Comparison of ENCODE assay signal across 1 cellular context in the genomic region with DNA sequence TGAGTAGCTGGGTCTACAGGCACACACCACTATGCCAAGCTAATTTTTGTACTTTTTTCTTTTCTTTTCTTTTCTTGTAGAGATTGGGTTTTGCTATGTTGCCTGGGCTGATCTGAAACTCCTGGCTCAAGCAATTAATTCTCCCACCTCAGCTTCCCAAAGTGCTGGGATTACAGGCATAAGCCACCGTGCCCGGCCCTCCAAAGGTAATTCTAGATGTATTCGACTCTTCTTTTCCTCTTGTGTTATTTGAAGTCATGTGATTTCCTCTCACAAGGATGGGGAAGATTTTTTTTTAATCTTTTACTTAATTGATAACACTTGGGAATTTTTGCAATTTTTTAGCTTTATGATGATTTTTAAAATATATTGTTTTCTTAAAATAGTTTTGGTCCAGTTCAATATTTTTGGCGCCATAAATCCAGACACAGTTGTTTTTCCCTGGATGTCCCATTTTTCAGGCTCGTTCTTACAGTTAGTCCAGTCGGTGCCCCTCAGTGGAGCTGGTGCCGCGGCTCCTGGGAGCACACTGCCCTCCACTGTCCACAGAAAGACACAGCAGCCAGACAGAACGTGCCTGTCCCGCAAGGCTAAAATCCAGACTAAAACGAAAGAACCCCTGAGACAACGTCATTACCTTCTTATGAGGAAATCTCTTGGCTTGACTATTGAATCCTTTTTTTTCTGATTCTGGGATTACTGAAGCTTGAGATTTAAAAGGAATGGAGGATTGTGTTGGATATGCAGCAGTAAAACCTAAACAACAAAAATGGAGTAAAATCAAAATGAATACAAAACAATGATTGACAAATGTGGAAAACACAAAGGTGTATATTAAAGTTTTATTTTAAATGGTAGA.
TF ChIP-seq lines count a peak whose summit lies in the region.

No MANE protein-coding gene starts in this region.

TF ChIP-seq in GM12878, 131 proteins besides CTCF, POLR2A, EP300 and RAD21 (continued from another document and continues in another):
- TF ChIP-seq BCLAF1 (IDR thresholded peaks at IDR 0.05), result no peak
- TF ChIP-seq, protein P1, sequence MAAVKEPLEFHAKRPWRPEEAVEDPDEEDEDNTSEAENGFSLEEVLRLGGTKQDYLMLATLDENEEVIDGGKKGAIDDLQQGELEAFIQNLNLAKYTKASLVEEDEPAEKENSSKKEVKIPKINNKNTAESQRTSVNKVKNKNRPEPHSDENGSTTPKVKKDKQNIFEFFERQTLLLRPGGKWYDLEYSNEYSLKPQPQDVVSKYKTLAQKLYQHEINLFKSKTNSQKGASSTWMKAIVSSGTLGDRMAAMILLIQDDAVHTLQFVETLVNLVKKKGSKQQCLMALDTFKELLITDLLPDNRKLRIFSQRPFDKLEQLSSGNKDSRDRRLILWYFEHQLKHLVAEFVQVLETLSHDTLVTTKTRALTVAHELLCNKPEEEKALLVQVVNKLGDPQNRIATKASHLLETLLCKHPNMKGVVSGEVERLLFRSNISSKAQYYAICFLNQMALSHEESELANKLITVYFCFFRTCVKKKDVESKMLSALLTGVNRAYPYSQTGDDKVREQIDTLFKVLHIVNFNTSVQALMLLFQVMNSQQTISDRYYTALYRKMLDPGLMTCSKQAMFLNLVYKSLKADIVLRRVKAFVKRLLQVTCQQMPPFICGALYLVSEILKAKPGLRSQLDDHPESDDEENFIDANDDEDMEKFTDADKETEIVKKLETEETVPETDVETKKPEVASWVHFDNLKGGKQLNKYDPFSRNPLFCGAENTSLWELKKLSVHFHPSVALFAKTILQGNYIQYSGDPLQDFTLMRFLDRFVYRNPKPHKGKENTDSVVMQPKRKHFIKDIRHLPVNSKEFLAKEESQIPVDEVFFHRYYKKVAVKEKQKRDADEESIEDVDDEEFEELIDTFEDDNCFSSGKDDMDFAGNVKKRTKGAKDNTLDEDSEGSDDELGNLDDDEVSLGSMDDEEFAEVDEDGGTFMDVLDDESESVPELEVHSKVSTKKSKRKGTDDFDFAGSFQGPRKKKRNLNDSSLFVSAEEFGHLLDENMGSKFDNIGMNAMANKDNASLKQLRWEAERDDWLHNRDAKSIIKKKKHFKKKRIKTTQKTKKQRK (IDR thresholded peaks at IDR 0.05; ENCODE audit: low read depth, low read length), result no peak
- no peak for TF ChIP-seq CBX5 (IDR thresholded peaks at IDR 0.05; ENCODE audit: low read depth)
- TF ChIP-seq MAX (IDR thresholded peaks at IDR 0.05; ENCODE audit: low read depth, low read length), result peak; percentile 46; the same call in 1 of the 2 replicates
- TF ChIP-seq RFX5 (IDR thresholded peaks at IDR 0.05; ENCODE audit: low read depth, low read length), result no peak
- no peak for TF ChIP-seq TAF1 (IDR thresholded peaks at IDR 0.05; ENCODE audit: borderline replicate concordance, low read depth, low read length)
- TF ChIP-seq ASH2L (IDR thresholded peaks at IDR 0.05; ENCODE audit: borderline replicate concordance, low read depth), result no peak
- no peak for TF ChIP-seq MTA2 (IDR thresholded peaks at IDR 0.05; ENCODE audit: low read depth)
- no peak for TF ChIP-seq TCF12 (IDR thresholded peaks at IDR 0.05; ENCODE audit: low read depth, low read length)
- no peak for TF ChIP-seq FOXK2 (IDR thresholded peaks at IDR 0.05)
- TF ChIP-seq GABPA (IDR thresholded peaks at IDR 0.05; ENCODE audit: low read depth), result no peak
- no peak for TF ChIP-seq ZNF687 (IDR thresholded peaks at IDR 0.05)
- TF ChIP-seq NKRF (conservative IDR thresholded peaks at IDR 0.05), result no peak
- TF ChIP-seq, protein P2, sequence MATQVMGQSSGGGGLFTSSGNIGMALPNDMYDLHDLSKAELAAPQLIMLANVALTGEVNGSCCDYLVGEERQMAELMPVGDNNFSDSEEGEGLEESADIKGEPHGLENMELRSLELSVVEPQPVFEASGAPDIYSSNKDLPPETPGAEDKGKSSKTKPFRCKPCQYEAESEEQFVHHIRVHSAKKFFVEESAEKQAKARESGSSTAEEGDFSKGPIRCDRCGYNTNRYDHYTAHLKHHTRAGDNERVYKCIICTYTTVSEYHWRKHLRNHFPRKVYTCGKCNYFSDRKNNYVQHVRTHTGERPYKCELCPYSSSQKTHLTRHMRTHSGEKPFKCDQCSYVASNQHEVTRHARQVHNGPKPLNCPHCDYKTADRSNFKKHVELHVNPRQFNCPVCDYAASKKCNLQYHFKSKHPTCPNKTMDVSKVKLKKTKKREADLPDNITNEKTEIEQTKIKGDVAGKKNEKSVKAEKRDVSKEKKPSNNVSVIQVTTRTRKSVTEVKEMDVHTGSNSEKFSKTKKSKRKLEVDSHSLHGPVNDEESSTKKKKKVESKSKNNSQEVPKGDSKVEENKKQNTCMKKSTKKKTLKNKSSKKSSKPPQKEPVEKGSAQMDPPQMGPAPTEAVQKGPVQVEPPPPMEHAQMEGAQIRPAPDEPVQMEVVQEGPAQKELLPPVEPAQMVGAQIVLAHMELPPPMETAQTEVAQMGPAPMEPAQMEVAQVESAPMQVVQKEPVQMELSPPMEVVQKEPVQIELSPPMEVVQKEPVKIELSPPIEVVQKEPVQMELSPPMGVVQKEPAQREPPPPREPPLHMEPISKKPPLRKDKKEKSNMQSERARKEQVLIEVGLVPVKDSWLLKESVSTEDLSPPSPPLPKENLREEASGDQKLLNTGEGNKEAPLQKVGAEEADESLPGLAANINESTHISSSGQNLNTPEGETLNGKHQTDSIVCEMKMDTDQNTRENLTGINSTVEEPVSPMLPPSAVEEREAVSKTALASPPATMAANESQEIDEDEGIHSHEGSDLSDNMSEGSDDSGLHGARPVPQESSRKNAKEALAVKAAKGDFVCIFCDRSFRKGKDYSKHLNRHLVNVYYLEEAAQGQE (IDR thresholded peaks at IDR 0.05; ENCODE audit: low read depth, low read length), result no peak
- no peak for TF ChIP-seq NR2F1 (conservative IDR thresholded peaks at IDR 0.05)
- TF ChIP-seq, protein P3, sequence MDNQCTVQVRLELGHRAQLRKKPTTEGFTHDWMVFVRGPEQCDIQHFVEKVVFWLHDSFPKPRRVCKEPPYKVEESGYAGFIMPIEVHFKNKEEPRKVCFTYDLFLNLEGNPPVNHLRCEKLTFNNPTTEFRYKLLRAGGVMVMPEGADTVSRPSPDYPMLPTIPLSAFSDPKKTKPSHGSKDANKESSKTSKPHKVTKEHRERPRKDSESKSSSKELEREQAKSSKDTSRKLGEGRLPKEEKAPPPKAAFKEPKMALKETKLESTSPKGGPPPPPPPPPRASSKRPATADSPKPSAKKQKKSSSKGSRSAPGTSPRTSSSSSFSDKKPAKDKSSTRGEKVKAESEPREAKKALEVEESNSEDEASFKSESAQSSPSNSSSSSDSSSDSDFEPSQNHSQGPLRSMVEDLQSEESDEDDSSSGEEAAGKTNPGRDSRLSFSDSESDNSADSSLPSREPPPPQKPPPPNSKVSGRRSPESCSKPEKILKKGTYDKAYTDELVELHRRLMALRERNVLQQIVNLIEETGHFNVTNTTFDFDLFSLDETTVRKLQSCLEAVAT (IDR thresholded peaks at IDR 0.05), result no peak
- peak; percentile 77 for TF ChIP-seq CREB1 (IDR thresholded peaks at IDR 0.05; ENCODE audit: low read depth)
- TF ChIP-seq, protein P4, sequence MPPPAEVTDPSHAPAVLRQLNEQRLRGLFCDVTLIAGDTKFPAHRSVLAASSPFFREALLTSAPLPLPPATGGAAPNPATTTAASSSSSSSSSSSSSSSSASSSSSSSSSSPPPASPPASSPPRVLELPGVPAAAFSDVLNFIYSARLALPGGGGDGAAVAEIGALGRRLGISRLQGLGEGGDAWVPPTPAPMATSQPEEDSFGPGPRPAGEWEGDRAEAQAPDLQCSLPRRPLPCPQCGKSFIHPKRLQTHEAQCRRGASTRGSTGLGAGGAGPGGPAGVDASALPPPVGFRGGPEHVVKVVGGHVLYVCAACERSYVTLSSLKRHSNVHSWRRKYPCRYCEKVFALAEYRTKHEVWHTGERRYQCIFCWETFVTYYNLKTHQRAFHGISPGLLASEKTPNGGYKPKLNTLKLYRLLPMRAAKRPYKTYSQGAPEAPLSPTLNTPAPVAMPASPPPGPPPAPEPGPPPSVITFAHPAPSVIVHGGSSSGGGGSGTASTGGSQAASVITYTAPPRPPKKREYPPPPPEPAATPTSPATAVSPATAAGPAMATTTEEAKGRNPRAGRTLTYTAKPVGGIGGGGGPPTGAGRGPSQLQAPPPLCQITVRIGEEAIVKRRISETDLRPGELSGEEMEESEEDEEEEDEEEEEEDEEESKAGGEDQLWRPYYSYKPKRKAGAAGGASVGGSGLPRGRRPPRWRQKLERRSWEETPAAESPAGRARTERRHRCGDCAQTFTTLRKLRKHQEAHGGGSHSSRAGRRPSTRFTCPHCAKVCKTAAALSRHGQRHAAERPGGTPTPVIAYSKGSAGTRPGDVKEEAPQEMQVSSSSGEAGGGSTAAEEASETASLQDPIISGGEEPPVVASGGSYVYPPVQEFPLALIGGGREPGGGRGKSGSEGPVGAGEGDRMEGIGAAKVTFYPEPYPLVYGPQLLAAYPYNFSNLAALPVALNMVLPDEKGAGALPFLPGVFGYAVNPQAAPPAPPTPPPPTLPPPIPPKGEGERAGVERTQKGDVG (CRISPR knock-in tag; IDR thresholded peaks at IDR 0.05), result no peak
- no peak for TF ChIP-seq RELA (IDR thresholded peaks at IDR 0.05; ENCODE audit: borderline replicate concordance, partially characterized antibody)
- TF ChIP-seq MYC (IDR thresholded peaks at IDR 0.05; ENCODE audit: insufficient read depth, insufficient read length, insufficient replicate concordance, low read length, severe bottlenecking), result no peak
- no peak for TF ChIP-seq JUND (IDR thresholded peaks at IDR 0.05; ENCODE audit: low read depth, low read length)
- TF ChIP-seq EZH2 (IDR thresholded peaks at IDR 0.05; ENCODE audit: borderline replicate concordance, control insufficient read depth, low read depth, low read length), result no peak
- TF ChIP-seq ATF2 (IDR thresholded peaks at IDR 0.05; ENCODE audit: low read length), result 0 out of 2 replicates have a peak, but pooled peaks have one; percentile 45
- TF ChIP-seq CBFB (IDR thresholded peaks at IDR 0.05; ENCODE audit: low read depth), result no peak; the same call in 1 of the 2 replicates
